27 cellular contexts compared by ENCODE assay signal in the genomic region with DNA sequence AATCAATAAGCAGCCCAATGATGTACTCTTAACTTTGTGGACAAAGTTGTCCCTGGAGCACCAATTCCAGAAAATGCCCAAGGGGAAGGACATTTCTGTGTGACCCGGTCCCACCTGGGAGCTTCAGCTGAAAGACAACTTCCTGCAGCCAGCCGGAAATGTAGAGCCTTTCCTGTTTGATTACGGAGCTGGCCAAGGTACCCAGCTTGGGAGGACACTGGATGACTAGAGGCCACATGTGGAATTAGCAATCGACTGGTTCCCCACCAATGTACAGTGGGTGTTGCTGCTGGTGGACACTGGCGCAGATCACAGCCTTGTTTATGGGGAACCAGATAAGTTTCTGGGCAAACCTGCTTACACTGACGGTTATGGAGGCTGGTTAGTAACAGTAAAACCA.
"Had no signal": no experiment of that assay in that cellular context is flagged by ENCODE, and none has a peak within 500 bp of the region (broad histone marks: within the 10 kb centered on the region; RNA-seq: fewer than 3 reads in every experiment).

No MANE protein-coding gene starts in this region.

- FAIRE-seq: endometrium, islet of Langerhans, keratinocyte had no signal

- H3K36me3 ChIP-seq: gastrocnemius medialis, left lung, lower lobe of right lung had no signal

- H3K4me1 ChIP-seq: esophagus squamous epithelium, gastrocnemius medialis, heart right ventricle, left lung, lower lobe of right lung had no signal

- ATAC-seq: effector memory CD8-positive, alpha-beta T cell; esophagus mucosa; gastrocnemius medialis; heart right ventricle; left cardiac atrium; left lung; left ventricle myocardium superior; lower lobe of right lung; mucosa of descending colon had no signal

- H3K4me3 ChIP-seq: esophagus squamous epithelium, gastrocnemius medialis, heart right ventricle, left lung, lower lobe of right lung, mucosa of descending colon had no signal

- H3K27me3 Mint-ChIP-seq: dendritic cell treated with granulocyte-macrophage colony-stimulating factor and Interleukin-4, amounts not matched to agents 40 ng/mL and 50 ng/mL, for 4 days; effector memory CD8-positive, alpha-beta T cell; naive B cell had no signal

- H3K27me3 ChIP-seq: esophagus squamous epithelium, gastrocnemius medialis, heart right ventricle, left lung had no signal

- H3K27ac Mint-ChIP-seq: dendritic cell treated with granulocyte-macrophage colony-stimulating factor and Interleukin-4, amounts not matched to agents 40 ng/mL and 50 ng/mL, for 4 days; endodermal cell; mesothelial cell of epicardium; naive B cell had no signal

- H3K9me3 ChIP-seq: esophagus squamous epithelium, gastrocnemius medialis, heart right ventricle, left lung, lower lobe of right lung, mucosa of descending colon had no signal

- H3K27ac ChIP-seq: epithelial cell of prostate, esophagus squamous epithelium, gastrocnemius medialis, heart right ventricle, left lung, lower lobe of right lung had no signal

- DNase-seq: cortex of kidney; effector CD8-positive, alpha-beta T cell; effector memory CD8-positive, alpha-beta T cell; endodermal cell; erythroblast; esophagus squamous epithelium; foreskin fibroblast; foreskin melanocyte; gastrocnemius medialis; glutamatergic neuron; head of caudate nucleus; heart right ventricle; hippocampal formation; left cardiac atrium; left lung; left ventricle myocardium superior; lower lobe of right lung; mesenchymal stem cell; mucosa of descending colon; naive B cell had no signal

- H3K4me1 Mint-ChIP-seq: endodermal cell, mesothelial cell of epicardium had no signal

- H3K9me3 Mint-ChIP-seq: effector memory CD8-positive, alpha-beta T cell had no signal

- H3K4me3 Mint-ChIP-seq: dendritic cell treated with granulocyte-macrophage colony-stimulating factor and Interleukin-4, amounts not matched to agents 40 ng/mL and 50 ng/mL, for 4 days; effector memory CD8-positive, alpha-beta T cell; endodermal cell; mesothelial cell of epicardium; naive B cell had no signal
